In genomic region chrX:49838374-49838773, GRCh38 we compare ENCODE assay signal across 9 cellular contexts. TPM values are rescaled to one million over a fixed set of nuclear protein-coding genes. Genes with fewer than 3 reads are reported as not detected.
DNase-seq lines count a peak whose midpoint lies in the region; ATAC-seq and TF ChIP-seq lines count a peak whose summit lies in the region.
"Had no signal": no experiment of that assay in that cellular context is flagged by ENCODE, and none has a peak within 500 bp of the region (broad histone marks: within the 10 kb centered on the region; RNA-seq: fewer than 3 reads in every experiment).

No MANE protein-coding gene starts in this region.

- in situ Hi-C loops in KBM-7 (cut with MboI; ENCODE audit: low pct_unique_long_range_greater_than_20kb, low sequenced_read_pairs) = no loop called here

- ATAC-seq in GM19467 (IDR thresholded peaks at IDR 0.05; ENCODE audit: unreplicated experiment) = no peak
- ATAC-seq in GM19452 (IDR thresholded peaks at IDR 0.05; ENCODE audit: unreplicated experiment) = no peak

- no peak overlapping the region for H3K4me3 ChIP-seq in kidney epithelial cell (ENCODE audit: low read depth, low read length)

- no peaks in the 10 kb centered on the region for H3K27me3 ChIP-seq in kidney epithelial cell (ENCODE audit: control insufficient read depth, insufficient read depth, low read length)

- H3K27ac ChIP-seq in VCaP = no peak overlapping the region
- H3K27ac ChIP-seq: epithelial cell of prostate had no signal

- no peaks in the 10 kb centered on the region for H3K36me3 ChIP-seq in kidney epithelial cell (ENCODE audit: control insufficient read depth, insufficient read depth, low read length)

- TF ChIP-seq CTCF in AG09319 (IDR thresholded peaks at IDR 0.05; ENCODE audit: low read depth, low read length) = peak; percentile 60
- peak; percentile 66 for TF ChIP-seq CTCF in GM12873 (IDR thresholded peaks at IDR 0.05; ENCODE audit: insufficient read depth, low read depth, low read length, missing control alignments)
- TF ChIP-seq CTCF in VCaP (conservative IDR thresholded peaks at IDR 0.05) = peak; percentile 71
- peak; percentile 63 for TF ChIP-seq CTCF in kidney epithelial cell (IDR thresholded peaks at IDR 0.05; ENCODE audit: insufficient read depth, low read length, poor library complexity, severe bottlenecking)

- no peak for DNase-seq in AG09319 (ENCODE audit: extremely low read depth, low read depth)
- peak; percentile 65 for DNase-seq in KBM-7
- DNase-seq in kidney epithelial cell (ENCODE audit: low read depth) = no peak
- DNase-seq in NK-92 (lab: John Stamatoyannopoulos, UW; ENCODE audit: unreplicated experiment) = no peak

RNA-seq across cellular contexts. Expression of gene PAGE4, which starts 9.3 kb away (rescaled TPM):
- not detected in 2 replicates for total RNA-seq in kidney epithelial cell

RNA-seq across cellular contexts. Expression of gene USP27X, which starts 40.9 kb away (rescaled TPM):
- total RNA-seq in kidney epithelial cell = 3.1 and 3.4 TPM in 2 replicates
